ENCODE assay signal across 37 cellular contexts in genomic region chr13:31703780-31704179, GRCh38. TPM values are rescaled to one million over a fixed set of nuclear protein-coding genes. Genes with fewer than 3 reads are reported as not detected.
"Had no signal": no experiment of that assay in that cellular context is flagged by ENCODE, and none has a peak within 500 bp of the region (broad histone marks: within the 10 kb centered on the region; RNA-seq: fewer than 3 reads in every experiment).

No MANE protein-coding gene starts in this region.

- H3K9me3 ChIP-seq: adrenal gland, body of pancreas, breast epithelium had no signal

- FAIRE-seq: astrocyte, TTC549 had no signal

- DNase-seq: activated B cell treated with CpG ODN at 0.5 μM for 24 hours; activated CD4-positive, alpha-beta memory T cell treated with anti-CD3 and anti-CD28 coated beads for 36 hours; activated CD4-positive, alpha-beta T cell treated with anti-CD3 and anti-CD28 coated beads for 4 hours; activated CD4-positive, alpha-beta T cell treated with anti-CD3 and anti-CD28 coated beads, Interleukin-2, amount 10 ng/mL, durations not matched to agents 24 days and 14 days; activated CD4-positive, alpha-beta T cell treated with anti-CD3 and anti-CD28 coated beads, Interleukin-2, amount 50 U/mL, for 1 hour; activated CD4-positive, alpha-beta T cell treated with anti-CD3 and anti-CD28 coated beads, Interleukin-2, amount 50 U/mL, for 4 hours; activated CD4-positive, CD25-positive, alpha-beta regulatory T cell treated with anti-CD3 and anti-CD28 coated beads, Interleukin-2, amount 50 U/mL, for 72 hours; activated CD8-positive, alpha-beta memory T cell treated with anti-CD3 and anti-CD28 coated beads, Interleukin-2, amount 50 U/mL, for 4 hours; activated CD8-positive, alpha-beta T cell treated with anti-CD3 and anti-CD28 coated beads for 36 hours; activated effector memory CD4-positive, alpha-beta T cell treated with anti-CD3 and anti-CD28 coated beads, Interleukin-2, amount 50 U/mL, for 16 hours; activated gamma-delta T cell treated with Interleukin-2 at 50 U/mL for 16 hours; activated naive CD4-positive, alpha-beta T cell; activated naive CD4-positive, alpha-beta T cell treated with anti-CD3 and anti-CD28 coated beads for 36 hours; activated naive CD4-positive, alpha-beta T cell treated with anti-CD3 and anti-CD28 coated beads, Interleukin-2, amount 50 U/mL, for 16 hours; activated naive CD8-positive, alpha-beta T cell treated with anti-CD3 and anti-CD28 coated beads for 36 hours; activated T-cell treated with anti-CD3 and anti-CD28 coated beads for 4 hours; activated T-cell treated with anti-CD3 and anti-CD28 coated beads, Interleukin-2, amount 50 U/mL, for 1 hour; activated T-cell treated with anti-CD3 and anti-CD28 coated beads, Interleukin-2, amount 50 U/mL, for 4 hours; activated T-cell treated with anti-CD3 and anti-CD28 coated beads, Interleukin-2, amount 50 U/mL, for 72 hours; adrenal gland; amniotic stem cell; aorta; body of pancreas; brain microvascular endothelial cell; central memory CD4-positive, alpha-beta T cell; T-helper 1 cell; T-helper 2 cell; T-helper 9 cell had no signal

- H3K4me1 ChIP-seq: adrenal gland, body of pancreas, breast epithelium had no signal

- H3K4me3 ChIP-seq: adrenal gland, body of pancreas, breast epithelium had no signal

- H3K36me3 ChIP-seq: adrenal gland, brain microvascular endothelial cell, breast epithelium had no signal

- H3K27me3 ChIP-seq: adrenal gland, body of pancreas, breast epithelium had no signal

- ATAC-seq: activated CD8-positive, alpha-beta T cell treated with anti-CD3 and anti-CD28 coated beads for 36 hours; activated naive CD4-positive, alpha-beta T cell treated with anti-CD3 and anti-CD28 coated beads, Interleukin-2, amount 50 U/mL, for 72 hours; activated T-cell treated with anti-CD3 and anti-CD28 coated beads, Interleukin-2, amount 50 U/mL, for 4 hours; activated T-cell treated with anti-CD3 and anti-CD28 coated beads, Interleukin-2, amount 50 U/mL, for 72 hours; activated T-helper 17 cell treated with anti-CD3 and anti-CD28 coated beads, Interleukin-2, amount 50 U/mL, for 72 hours; body of pancreas had no signal

- H3K27ac ChIP-seq: adrenal gland, body of pancreas, brain microvascular endothelial cell, breast epithelium, VCaP had no signal

RNA-seq across cellular contexts. Expression of gene RXFP2, which starts 35.5 kb away (rescaled TPM):
- total RNA-seq: activated B cell treated with CpG ODN at 0.5 μM for 24 hours; activated CD4-positive, alpha-beta memory T cell treated with anti-CD3 and anti-CD28 coated beads for 36 hours; activated CD4-positive, alpha-beta T cell treated with anti-CD3 and anti-CD28 coated beads, Interleukin-2, amount 10 ng/mL, durations not matched to agents 24 days and 14 days; activated CD8-positive, alpha-beta memory T cell treated with anti-CD3 and anti-CD28 coated beads for 36 hours; activated CD8-positive, alpha-beta T cell treated with anti-CD3 and anti-CD28 coated beads for 36 hours; activated naive CD4-positive, alpha-beta T cell treated with anti-CD3 and anti-CD28 coated beads for 36 hours; activated naive CD4-positive, alpha-beta T cell treated with anti-CD3 and anti-CD28 coated beads, Interleukin-2, amount 50 U/mL, for 72 hours; activated naive CD8-positive, alpha-beta T cell treated with anti-CD3 and anti-CD28 coated beads for 36 hours; activated T-cell treated with anti-CD3 and anti-CD28 coated beads, Interleukin-2, amount 50 U/mL, for 4 hours; activated T-cell treated with anti-CD3 and anti-CD28 coated beads, Interleukin-2, amount 50 U/mL, for 72 hours; activated T-helper 1 cell treated with anti-CD3 and anti-CD28 coated beads, Interleukin-12 subunit alpha, Interleukin-12 subunit beta, Interleukin-2, Interleukin-4 antibody, amounts not matched to agents 30 ng/mL and 10 ng/mL and 1 ng/mL, durations not matched to agents 14 hours and 24 hours and 36 hours; activated T-helper 17 cell treated with anti-CD3 and anti-CD28 coated beads, Interleukin-2, amount 50 U/mL, for 72 hours; aorta; astrocyte; body of pancreas; cardiac septum had no signal
- polyA plus RNA-seq: aorta had no signal
